Comparison of ENCODE assay signal across 13 cellular contexts in the genomic region with DNA sequence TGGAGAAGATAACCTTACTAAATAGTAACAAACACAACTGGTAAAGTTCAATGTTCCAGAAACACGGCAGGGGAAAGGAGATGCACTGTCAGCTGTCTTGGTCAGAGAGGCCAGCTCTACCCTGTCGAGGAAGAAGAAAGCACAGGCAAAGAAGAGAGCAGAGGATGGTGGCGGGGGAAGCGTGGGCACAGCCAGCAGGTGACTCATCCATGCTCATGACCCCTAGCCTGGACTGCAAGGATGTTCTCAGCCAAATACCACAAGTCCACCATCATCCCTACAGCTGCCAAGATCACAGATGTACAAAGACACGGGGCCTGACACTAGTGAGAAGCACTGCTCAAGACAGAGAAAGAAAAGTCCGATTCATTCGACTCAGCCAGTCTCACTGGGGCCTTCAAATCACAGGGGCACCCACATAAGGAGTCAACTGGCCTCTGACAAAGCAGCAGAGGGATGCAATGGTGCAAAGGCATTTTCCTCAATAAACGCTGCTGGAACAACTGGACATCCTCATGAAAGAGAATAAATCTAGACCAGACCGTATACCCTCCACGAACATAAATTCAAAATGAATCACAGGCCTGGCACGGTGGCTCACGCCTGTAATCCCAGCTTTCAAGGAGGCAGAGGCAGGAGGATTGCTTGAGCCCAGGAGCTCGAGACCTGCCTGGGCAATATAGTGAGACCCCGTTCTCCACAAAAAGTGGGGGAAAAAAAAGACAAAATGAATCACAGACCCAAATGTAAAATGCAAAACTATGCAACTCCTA. TPM values are rescaled to one million over a fixed set of nuclear protein-coding genes. Genes with fewer than 3 reads are reported as not detected.
DNase-seq lines count a peak whose midpoint lies in the region; ATAC-seq and TF ChIP-seq lines count a peak whose summit lies in the region.
"Had no signal": no experiment of that assay in that cellular context is flagged by ENCODE, and none has a peak within 500 bp of the region (broad histone marks: within the 10 kb centered on the region; RNA-seq: fewer than 3 reads in every experiment).

No MANE protein-coding gene starts in this region.

- peak overlapping the region; percentile 45 for H3K4me2 ChIP-seq in fibroblast of lung (ENCODE audit: extremely low read depth, insufficient read depth, low read length)

- peaks cover 24% of the 10 kb centered on the region for H3K79me2 ChIP-seq in fibroblast of lung (ENCODE audit: control insufficient read depth, insufficient read depth, low read length)

- H3K9me3 Mint-ChIP-seq in naive thymus-derived CD4-positive, alpha-beta T cell = peaks cover 0 to 2% (median 0%) of the 10 kb centered on the region in 11 donors

- peaks cover 0 to 19% (median 14%) of the 10 kb centered on the region in 7 donors for H3K4me1 Mint-ChIP-seq in naive thymus-derived CD4-positive, alpha-beta T cell

- peak overlapping the region in 1 of 9 donors; percentile 62 for H3K27ac Mint-ChIP-seq in naive thymus-derived CD4-positive, alpha-beta T cell

- peak; percentile 95 for DNase-seq in GM03348 (ENCODE audit: low spot score)
- DNase-seq in RWPE1 (ENCODE audit: low spot score) = peak; percentile 60
- peak; percentile 97 to 99 for DNase-seq in fibroblast of lung (ENCODE audit: low read depth in 2 of 2)
- peak; percentile 60 to 67 for DNase-seq in psoas muscle
- no peak for DNase-seq in Peyer's patch
- DNase-seq in NK-92 (lab: John Stamatoyannopoulos, UW; ENCODE audit: unreplicated experiment) = no peak
- no peak for DNase-seq in activated T-cell treated with anti-CD3 and anti-CD28 coated beads, Interleukin-2, amount 50 U/mL, for 1 hour
- DNase-seq in naive thymus-derived CD4-positive, alpha-beta T cell = no peak
- DNase-seq: amygdala; NCI-H2081 treated with DMSO at 0.1 percent for 48 hours; retina; stimulated activated naive CD4-positive, alpha-beta T cell treated with Interleukin-2 at 50 U/mL for 16 hours had no signal

- H4K20me1 ChIP-seq in fibroblast of lung (ENCODE audit: control insufficient read depth, extremely low read depth, insufficient read depth, low read length) = no peaks in the 10 kb centered on the region

- 46 to 54% (median 50%) methylated on average over 14 of the region's 14 CpGs for WGBS in psoas muscle, 3 donors

- no peak overlapping the region for H2AFZ ChIP-seq in fibroblast of lung (ENCODE audit: low read length)

- POLR2A ChIA-PET in RWPE1 (lab: Yijun Ruan, JAX; ENCODE audit: low non-redundant PET) = no interaction called here
- POLR2A ChIA-PET in naive thymus-derived CD4-positive, alpha-beta T cell (lab: Charles Lee) = no interaction called here

- H3K27ac ChIP-seq in RWPE1 (peak overlapping the region; percentile 66), fibroblast of lung (ENCODE audit: insufficient read depth, low read length) (peak overlapping the region; percentile 77), psoas muscle (peak overlapping the region; percentile 49), Peyer's patch (no peak overlapping the region)
- H3K27ac ChIP-seq in naive thymus-derived CD4-positive, alpha-beta T cell (ENCODE audit: low read depth, low read length) = no peak overlapping the region
- H3K27ac ChIP-seq: HL-60 had no signal

- no peak overlapping the region for H3K4me3 ChIP-seq in fibroblast of lung (replicated peaks in 1 of 4; ENCODE audit: control extremely low read depth in 1 of 4, insufficient read depth in 1 of 4, low read depth in 3 of 4, low read length in 4 of 4)
- no peak overlapping the region for H3K4me3 ChIP-seq in psoas muscle
- H3K4me3 ChIP-seq in Peyer's patch = no peak overlapping the region
- no peak overlapping the region for H3K4me3 ChIP-seq in naive thymus-derived CD4-positive, alpha-beta T cell (ENCODE audit: low read length)

- no peaks in the 10 kb centered on the region for H3K9me3 ChIP-seq in fibroblast of lung (ENCODE audit: control insufficient read depth, insufficient read depth, low read depth, low read length)
- no peaks in the 10 kb centered on the region for H3K9me3 ChIP-seq in psoas muscle
- H3K9me3 ChIP-seq in Peyer's patch = no peaks in the 10 kb centered on the region
- H3K9me3 ChIP-seq in naive thymus-derived CD4-positive, alpha-beta T cell (ENCODE audit: control insufficient read depth in 2 of 3, low read length in 3 of 3) = no peaks in the 10 kb centered on the region

- TF ChIP-seq CTCF in RWPE1 (conservative IDR thresholded peaks at IDR 0.05; ENCODE audit: low read depth) (no peak), fibroblast of lung (conservative IDR thresholded peaks at IDR 0.05 in 1 of 2, IDR thresholded peaks at IDR 0.05 in 1 of 2; ENCODE audit: low read depth in 1 of 2, low read length in 2 of 2) (no peak), psoas muscle (IDR thresholded peaks at IDR 0.05) (no peak), Peyer's patch (IDR thresholded peaks at IDR 0.05) (no peak)

- peaks cover 0 to 17% (median 9%) of the 10 kb centered on the region in 5 donors for H3K36me3 Mint-ChIP-seq in naive thymus-derived CD4-positive, alpha-beta T cell

- H3K4me1 ChIP-seq in fibroblast of lung (ENCODE audit: control insufficient read depth, extremely low read depth, insufficient read depth, low read length) = peaks cover 9% of the 10 kb centered on the region
- peaks cover 16% of the 10 kb centered on the region for H3K4me1 ChIP-seq in psoas muscle
- peaks cover 0 to 8% (median 0%) of the 10 kb centered on the region in 4 donors for H3K4me1 ChIP-seq in Peyer's patch
- H3K4me1 ChIP-seq in naive thymus-derived CD4-positive, alpha-beta T cell (ENCODE audit: control insufficient read depth in 2 of 2, insufficient read depth in 2 of 2, low read length in 2 of 2) = peaks cover 0 to 5% of the 10 kb centered on the region in 2 donors

- no peak for TF ChIP-seq POLR2A in Peyer's patch (IDR thresholded peaks at IDR 0.05)

- peak; percentile 90 to 92 (median 92) for ATAC-seq in psoas muscle
- no peak for ATAC-seq in naive thymus-derived CD4-positive, alpha-beta T cell

- H3K27me3 Mint-ChIP-seq in naive thymus-derived CD4-positive, alpha-beta T cell = no peaks in the 10 kb centered on the region

- intact Hi-C loops in psoas muscle (cut with DNase I) = no loop called here
- intact Hi-C loops in naive thymus-derived CD4-positive, alpha-beta T cell (cut with micrococcal nuclease) = no loop called here

- H3K36me3 ChIP-seq in fibroblast of lung (ENCODE audit: control insufficient read depth, insufficient read depth, low read length) (peaks cover 19% of the 10 kb centered on the region), psoas muscle (ENCODE audit: insufficient read depth in 1 of 2, low read depth in 1 of 2) (peaks cover 0 to 72% of the 10 kb centered on the region in 2 donors), Peyer's patch (peaks cover 0 to 32% (median 0%) of the 10 kb centered on the region in 3 donors)
- H3K36me3 ChIP-seq in naive thymus-derived CD4-positive, alpha-beta T cell (ENCODE audit: control insufficient read depth in 2 of 3, insufficient read depth in 3 of 3, low read length in 3 of 3) = peaks cover 0 to 52% (median 3%) of the 10 kb centered on the region in 3 experiments

- H3K9ac ChIP-seq in fibroblast of lung (ENCODE audit: insufficient read depth, low read length) = no peak overlapping the region

- H3K4me3 Mint-ChIP-seq in naive thymus-derived CD4-positive, alpha-beta T cell = peak overlapping the region in 1 of 10 donors; percentile 12

- H3K27me3 ChIP-seq in fibroblast of lung (ENCODE audit: control insufficient read depth, insufficient read depth, low read length) (no peaks in the 10 kb centered on the region), psoas muscle (ENCODE audit: insufficient read depth in 3 of 3, low read length in 2 of 3) (no peaks in the 10 kb centered on the region), Peyer's patch (no peaks in the 10 kb centered on the region)
- H3K27me3 ChIP-seq in naive thymus-derived CD4-positive, alpha-beta T cell (ENCODE audit: control insufficient read depth in 2 of 2, insufficient read depth in 2 of 2, low read length in 2 of 2) = no peaks in the 10 kb centered on the region

- CTCF ChIA-PET in RWPE1 (lab: Yijun Ruan, JAX) = no interaction called here
- CTCF ChIA-PET in naive thymus-derived CD4-positive, alpha-beta T cell (lab: Charles Lee) = interaction anchor here (0.6 kb wide), 1 partner anchor 102 kb away, joined by 3 read pairs; no protein-coding TSS in a partner anchor

RNA-seq across cellular contexts. Expression of gene DTYMK, which starts 5.6 kb away (rescaled TPM):
- total RNA-seq in fibroblast of lung = 15.2 and 25.3 TPM in 2 replicates
- polyA plus RNA-seq in fibroblast of lung = 19.0 and 48.3 TPM in 2 replicates
- 25.1 and 68.7 TPM in 2 replicates for polyA plus RNA-seq in fibroblast of lung (2012)
- 14.9 and 77.8 TPM in 2 replicates for polyA minus RNA-seq in fibroblast of lung (ENCODE audit: low replicate concordance)
- total RNA-seq in psoas muscle = 1 to 10 TPM; 6.4 to 8.5 (median 6.7) TPM
- polyA plus RNA-seq in psoas muscle = 10 to 100 TPM in 2 of 3 donors, 1 to 10 TPM in 1; 8.1 to 24.6 (median 20.0) TPM
- total RNA-seq in Peyer's patch = 10 to 100 TPM; 14.2 to 23.9 (median 19.2) TPM
- 10 to 100 TPM; 12.0 to 65.7 (median 17.0) TPM for total RNA-seq in naive thymus-derived CD4-positive, alpha-beta T cell
- polyA plus RNA-seq in naive thymus-derived CD4-positive, alpha-beta T cell = 10 to 100 TPM; 34.9 to 45.7 TPM

RNA-seq across cellular contexts. Expression of gene ING5, which starts 20.8 kb away (rescaled TPM):
- total RNA-seq in fibroblast of lung = 27.4 and 30.0 TPM in 2 replicates
- 15.3 and 17.4 TPM in 2 replicates for polyA plus RNA-seq in fibroblast of lung
- 19.5 and 20.9 TPM in 2 replicates for polyA plus RNA-seq in fibroblast of lung (2012)
- polyA minus RNA-seq in fibroblast of lung (ENCODE audit: low replicate concordance) = 14.5 and 25.1 TPM in 2 replicates
- total RNA-seq in psoas muscle = 10 to 100 TPM; 16.7 to 20.5 (median 17.9) TPM
- polyA plus RNA-seq in psoas muscle = 10 to 100 TPM; 14.5 to 25.4 (median 22.9) TPM
- total RNA-seq in Peyer's patch = 100 to 1,000 TPM in 1 of 4 donors, 10 to 100 TPM in 3; 33.1 to 105 (median 73.5) TPM
- total RNA-seq in naive thymus-derived CD4-positive, alpha-beta T cell = 100 to 1,000 TPM in 1 of 5 experiments, 10 to 100 TPM in 4; 37.5 to 102 (median 65.4) TPM
- 10 to 100 TPM; 22.3 to 38.7 TPM for polyA plus RNA-seq in naive thymus-derived CD4-positive, alpha-beta T cell

RNA-seq across cellular contexts. Expression of gene ATG4B, which starts 43.5 kb away (rescaled TPM):
- total RNA-seq in fibroblast of lung (30.0 and 45.1 TPM in 2 replicates), psoas muscle (10 to 100 TPM; 33.7 to 51.3 (median 37.3) TPM), Peyer's patch (100 to 1,000 TPM; 133 to 272 (median 259) TPM)
- polyA plus RNA-seq in fibroblast of lung (76.2 and 95.6 TPM in 2 replicates), psoas muscle (10 to 100 TPM; 40.0 to 48.3 (median 40.8) TPM)
- 58.8 and 74.8 TPM in 2 replicates for polyA plus RNA-seq in fibroblast of lung (2012)
- 78.7 and 129 TPM in 2 replicates for polyA minus RNA-seq in fibroblast of lung (ENCODE audit: low replicate concordance)
- 100 to 1,000 TPM in 2 of 5 experiments, 10 to 100 TPM in 3; 87.2 to 131 (median 95.0) TPM for total RNA-seq in naive thymus-derived CD4-positive, alpha-beta T cell
- polyA plus RNA-seq in naive thymus-derived CD4-positive, alpha-beta T cell = 10 to 100 TPM; 49.7 to 59.2 TPM

RNA-seq across cellular contexts. Expression of gene THAP4, which starts 44.1 kb away (rescaled TPM):
- total RNA-seq in fibroblast of lung = 40.6 and 47.7 TPM in 2 replicates
- polyA plus RNA-seq in fibroblast of lung = 19.3 and 27.7 TPM in 2 replicates
- polyA plus RNA-seq in fibroblast of lung (2012) = 40.2 and 56.7 TPM in 2 replicates
- polyA minus RNA-seq in fibroblast of lung (ENCODE audit: low replicate concordance) = 77.1 and 106 TPM in 2 replicates
- 10 to 100 TPM; 64.9 to 96.7 (median 79.4) TPM for total RNA-seq in psoas muscle
- polyA plus RNA-seq in psoas muscle = 100 to 1,000 TPM in 1 of 3 donors, 10 to 100 TPM in 2; 86.6 to 133 (median 93.1) TPM
- 10 to 100 TPM; 46.4 to 90.0 (median 71.8) TPM for total RNA-seq in Peyer's patch
- total RNA-seq in naive thymus-derived CD4-positive, alpha-beta T cell = 10 to 100 TPM; 26.4 to 34.8 (median 28.1) TPM
- polyA plus RNA-seq in naive thymus-derived CD4-positive, alpha-beta T cell = 10 to 100 TPM; 30.8 to 56.2 TPM

RNA-seq across cellular contexts. Expression of gene D2HGDH, which starts 53.4 kb away (rescaled TPM):
- 20.8 and 28.4 TPM in 2 replicates for total RNA-seq in fibroblast of lung
- 4.8 and 5.7 TPM in 2 replicates for polyA plus RNA-seq in fibroblast of lung
- polyA plus RNA-seq in fibroblast of lung (2012) = 11.1 and 12.6 TPM in 2 replicates
- 3.0 and 36.6 TPM in 2 replicates for polyA minus RNA-seq in fibroblast of lung (ENCODE audit: low replicate concordance)
- total RNA-seq in psoas muscle = 10 to 100 TPM; 20.3 to 31.0 (median 23.6) TPM
- 10 to 100 TPM; 14.1 to 15.6 (median 14.9) TPM for polyA plus RNA-seq in psoas muscle
- 100 to 1,000 TPM in 1 of 4 donors, 10 to 100 TPM in 3; 36.4 to 122 (median 77.7) TPM for total RNA-seq in Peyer's patch
- 10 to 100 TPM; 32.5 to 49.8 (median 41.1) TPM for total RNA-seq in naive thymus-derived CD4-positive, alpha-beta T cell
- 1 to 10 TPM; 3.5 to 5.3 TPM for polyA plus RNA-seq in naive thymus-derived CD4-positive, alpha-beta T cell

Comparison
In these comparisons a context has a peak if more than half of its experiments do, and no peak if none do; other contexts are left out.
1. DNase-seq: peak in GM03348 (single experiment), RWPE1 (single experiment), fibroblast of lung (2 of 2) and psoas muscle (2 of 2); none in Peyer's patch (0 of 3), NK-92 (single experiment), activated T-cell treated with anti-CD3 and anti-CD28 coated beads, Interleukin-2, amount 50 U/mL, for 1 hour (single experiment) and naive thymus-derived CD4-positive, alpha-beta T cell (0 of 9).
2. H3K27ac ChIP-seq: peak in RWPE1 (single experiment), fibroblast of lung (single experiment) and psoas muscle (single experiment); none in Peyer's patch (0 of 4) and naive thymus-derived CD4-positive, alpha-beta T cell (single experiment).